Comparison of ENCODE assay signal across 8 cellular contexts in genomic region chrX:152635941-152636340, GRCh38. TPM values are rescaled to one million over a fixed set of nuclear protein-coding genes. Genes with fewer than 3 reads are reported as not detected.
A peak's percentile ranks its signal among the peaks of the same experiment; 100 is the strongest.
DNase-seq lines count a peak whose midpoint lies in the region; ATAC-seq and TF ChIP-seq lines count a peak whose summit lies in the region.

No MANE protein-coding gene starts in this region.

- H3K36me3 ChIP-seq in body of pancreas (replicated peaks in 1 of 2; ENCODE audit: insufficient read depth in 1 of 2, low read depth in 2 of 2) = no peaks in the 10 kb centered on the region
- H3K36me3 ChIP-seq in right lobe of liver = no peaks in the 10 kb centered on the region

- no peak overlapping the region for H3K27ac ChIP-seq in C4-2B
- H3K27ac ChIP-seq in body of pancreas = no peak overlapping the region
- H3K27ac ChIP-seq in right lobe of liver = no peak overlapping the region

- DNase-seq in NCI-H2171 treated with DMSO at 0.1 percent for 48 hours (lab: John Stamatoyannopoulos, UW) (peak; percentile 56), body of pancreas (peak; percentile 32 to 55 (median 36)), right lobe of liver (peak in 1 of 3 donors; percentile 47)

- WGBS in body of pancreas, 2 donors = 0 to 1% methylated on average over 6 to 7 of the region's 7 CpGs
- WGBS in right lobe of liver (ENCODE audit: insufficient coverage, low coverage, low lambda C conversion rate, missing lambda C conversion rate) = 8% methylated on average over 7 of the region's 7 CpGs

- H3K4me1 ChIP-seq in body of pancreas (no peaks in the 10 kb centered on the region), right lobe of liver (no peaks in the 10 kb centered on the region)

- TF ChIP-seq CTCF in C4-2B (conservative IDR thresholded peaks at IDR 0.05) (peak; percentile 63), body of pancreas (IDR thresholded peaks at IDR 0.05) (peak in 6 of 7 experiments; percentile 22 to 62 (median 48)), right lobe of liver (IDR thresholded peaks at IDR 0.05) (peak; percentile 63 to 71 (median 64))

- TF ChIP-seq POLR2A in body of pancreas (IDR thresholded peaks at IDR 0.05) = no peak
- no peak for TF ChIP-seq POLR2A in right lobe of liver (IDR thresholded peaks at IDR 0.05)

- intact Hi-C loops in body of pancreas (cut with DNase I) (loop anchor here (5.0 kb wide), 1 partner anchor 884 kb away; no protein-coding TSS in a partner anchor), right lobe of liver (cut with DNase I) (loop anchor here (10.0 kb wide), 1 partner anchor 881 kb away; no protein-coding TSS in a partner anchor)

- H3K9me3 ChIP-seq in body of pancreas (no peaks in the 10 kb centered on the region), right lobe of liver (no peaks in the 10 kb centered on the region)

- no peak overlapping the region for H3K4me3 ChIP-seq in body of pancreas
- no peak overlapping the region for H3K4me3 ChIP-seq in right lobe of liver

- no peaks in the 10 kb centered on the region for H3K27me3 ChIP-seq in body of pancreas
- peaks cover 0 to 24% of the 10 kb centered on the region in 2 donors for H3K27me3 ChIP-seq in right lobe of liver

- ATAC-seq in GM18873 (IDR thresholded peaks at IDR 0.05; ENCODE audit: low FRiP score, unreplicated experiment) (peak; percentile 45), body of pancreas (no peak), right lobe of liver (peak; percentile 75 to 85 (median 80)), HG02623 (IDR thresholded peaks at IDR 0.05; ENCODE audit: unreplicated experiment) (no peak), HG02970 (IDR thresholded peaks at IDR 0.05; ENCODE audit: low FRiP score, unreplicated experiment) (no peak), GM21423 (IDR thresholded peaks at IDR 0.05; ENCODE audit: unreplicated experiment) (no peak)

RNA-seq across cellular contexts. Expression of gene GABRQ, which starts 1.8 kb away (rescaled TPM):
- total RNA-seq in body of pancreas = not detected
- not detected for total RNA-seq in right lobe of liver

Comparison
In these comparisons a context has a peak if more than half of its experiments do, and no peak if none do; other contexts are left out.
1. ATAC-seq: peak in GM18873 (single experiment) and right lobe of liver (4 of 4); none in body of pancreas (single experiment), HG02623 (single experiment), HG02970 (single experiment) and GM21423 (single experiment).
2. Peak in every context shown above with its lines, with median percentiles within 50 percentile points of each other: CTCF ChIP-seq.